Comparison of ENCODE assay signal across 9 cellular contexts in the genomic region with DNA sequence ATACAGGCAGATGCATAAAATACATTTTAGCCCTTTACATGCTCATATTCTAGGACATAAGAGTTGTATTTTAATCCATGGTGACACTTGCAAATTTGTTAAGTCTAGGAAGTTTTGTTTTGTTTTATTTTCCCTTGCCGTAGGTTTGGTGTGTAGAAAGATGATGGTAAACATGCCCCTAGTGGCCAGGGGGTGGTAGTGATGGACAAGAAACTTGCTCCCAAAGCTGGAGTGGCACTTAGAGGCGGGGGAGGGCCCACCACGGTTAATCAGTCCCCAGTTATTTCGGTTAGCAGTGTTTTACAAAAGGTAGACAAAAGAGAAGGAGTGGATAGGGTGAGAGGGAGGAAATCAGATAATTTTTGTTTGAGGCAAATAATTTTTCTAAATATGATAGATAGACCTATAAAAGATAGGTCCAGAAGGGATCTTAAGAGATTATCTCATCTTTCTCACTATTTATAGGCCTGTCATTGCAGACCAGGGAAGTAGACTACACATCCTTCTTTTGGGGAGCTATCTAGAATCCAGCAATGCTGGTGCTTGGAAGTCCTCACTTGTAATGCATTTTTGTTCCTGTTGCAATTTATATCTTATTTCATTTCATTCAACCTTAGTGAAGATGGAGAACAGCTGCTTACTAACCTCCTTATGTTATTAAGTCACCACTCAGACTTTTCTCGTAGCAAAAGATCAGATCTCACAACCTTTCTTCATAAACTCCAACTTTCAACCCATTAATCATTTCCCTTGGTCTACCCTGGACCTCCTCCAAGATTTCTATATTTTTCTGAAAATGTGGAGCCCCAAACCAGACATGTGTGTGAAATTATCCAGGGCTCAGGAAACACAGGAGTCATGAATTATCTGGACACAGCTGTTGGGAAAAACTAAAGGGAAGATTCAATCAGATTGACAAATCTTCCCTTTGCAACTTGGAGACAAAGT. TPM values are rescaled to one million over a fixed set of nuclear protein-coding genes. Genes with fewer than 3 reads are reported as not detected.
DNase-seq lines count a peak whose midpoint lies in the region; ATAC-seq, FAIRE-seq and TF ChIP-seq lines count a peak whose summit lies in the region.
"Had no signal": no experiment of that assay in that cellular context is flagged by ENCODE, and none has a peak within 500 bp of the region (broad histone marks: within the 10 kb centered on the region; RNA-seq: fewer than 3 reads in every experiment).

No MANE protein-coding gene starts in this region.

- H3K4me2 ChIP-seq in SU-DHL-6 (ENCODE audit: low read depth, low read length, poor library complexity, severe bottlenecking), result no peak overlapping the region

- DNase-seq in ELF-1 (ENCODE audit: low read depth, low spot score) (peak; percentile 44), kidney glomerular epithelial cell (lab: John Stamatoyannopoulos, UW) (peak; percentile 42), small intestine (no peak), NCI-H146 (lab: John Stamatoyannopoulos, UW) (no peak)
- DNase-seq in stimulated activated naive CD4-positive, alpha-beta T cell (lab: John Stamatoyannopoulos, UW), result no peak

- 14 to 31% (median 23%) methylated on average over 5 of the region's 5 CpGs for WGBS in small intestine, 3 donors

- H3K4me1 ChIP-seq in small intestine (ENCODE audit: control insufficient read depth in 2 of 2, insufficient read depth in 1 of 2, low read depth in 1 of 2, low read length in 1 of 2), result no peaks in the 10 kb centered on the region

- H3F3A ChIP-seq in SU-DHL-6 (ENCODE audit: insufficient read depth), result no peaks in the 10 kb centered on the region

- H3K4me3 ChIP-seq in SU-DHL-6 (ENCODE audit: insufficient read depth, low read length, poor library complexity, severe bottlenecking), result no peak overlapping the region
- H3K4me3 ChIP-seq in small intestine (ENCODE audit: low read depth in 1 of 2, low read length in 2 of 2), result no peak overlapping the region

- no peak overlapping the region for H3K27ac ChIP-seq in SU-DHL-6 (ENCODE audit: low read depth, low read length)
- no peak overlapping the region for H3K27ac ChIP-seq in small intestine (ENCODE audit: low read depth in 1 of 2, low read length in 1 of 2)
- H3K27ac ChIP-seq: neutrophil had no signal

- H3K27me3 ChIP-seq in SU-DHL-6 (ENCODE audit: low read length) (no peaks in the 10 kb centered on the region), small intestine (ENCODE audit: control insufficient read depth in 2 of 2, insufficient read depth in 2 of 2, low read length in 2 of 2) (peaks cover 0 to 4% of the 10 kb centered on the region in 2 donors)

- no peak overlapping the region for H2AFZ ChIP-seq in SU-DHL-6 (ENCODE audit: low read depth, low read length, severe bottlenecking)

- ATAC-seq in GM19372 (IDR thresholded peaks at IDR 0.05; ENCODE audit: low read depth, unreplicated experiment) (peak; percentile 64), HG03159 (IDR thresholded peaks at IDR 0.05; ENCODE audit: unreplicated experiment) (peak; percentile 79)

- no peaks in the 10 kb centered on the region for H3K36me3 ChIP-seq in SU-DHL-6 (ENCODE audit: low read length)
- no peaks in the 10 kb centered on the region for H3K36me3 ChIP-seq in small intestine (ENCODE audit: control insufficient read depth in 2 of 2, insufficient read depth in 2 of 2, low read length in 2 of 2)
- H3K36me3 ChIP-seq: neutrophil had no signal

- peak; percentile 63 for TF ChIP-seq CTCF in SU-DHL-6 (IDR thresholded peaks at IDR 0.05; ENCODE audit: insufficient read depth, low read length, poor library complexity, severe bottlenecking)

- H3K9me2 ChIP-seq in SU-DHL-6 (replicated peaks; ENCODE audit: insufficient read depth, low read length), result no peaks in the 10 kb centered on the region

- no peak overlapping the region for H3K9ac ChIP-seq in SU-DHL-6 (ENCODE audit: low read length)

- H4K20me1 ChIP-seq in SU-DHL-6 (ENCODE audit: low read depth, low read length), result no peaks in the 10 kb centered on the region

- H3K79me2 ChIP-seq in SU-DHL-6 (ENCODE audit: insufficient read depth, low read length), result no peaks in the 10 kb centered on the region

- no peaks in the 10 kb centered on the region for H3K9me3 ChIP-seq in SU-DHL-6 (ENCODE audit: insufficient read depth, low read length)
- no peaks in the 10 kb centered on the region for H3K9me3 ChIP-seq in small intestine (ENCODE audit: control insufficient read depth, low read depth)
- H3K9me3 ChIP-seq: neutrophil had no signal

- FAIRE-seq in small intestine (lab: Jason Lieb, UNC), result no peak

RNA-seq across cellular contexts. Expression of gene BDNF, which starts 5.9 kb away (rescaled TPM):
- polyA plus RNA-seq in small intestine, result under 1 TPM in 1 of 3 donors, not detected in 2; 0.15 TPM

Comparison
In these comparisons a context has a peak if more than half of its experiments do, and no peak if none do; other contexts are left out.
1. DNase-seq: peak in ELF-1 (single experiment) and kidney glomerular epithelial cell (single experiment); none in small intestine (single experiment), NCI-H146 (single experiment) and stimulated activated naive CD4-positive, alpha-beta T cell (0 of 6).